Comparison of ENCODE assay signal across 6 cellular contexts in the genomic region with DNA sequence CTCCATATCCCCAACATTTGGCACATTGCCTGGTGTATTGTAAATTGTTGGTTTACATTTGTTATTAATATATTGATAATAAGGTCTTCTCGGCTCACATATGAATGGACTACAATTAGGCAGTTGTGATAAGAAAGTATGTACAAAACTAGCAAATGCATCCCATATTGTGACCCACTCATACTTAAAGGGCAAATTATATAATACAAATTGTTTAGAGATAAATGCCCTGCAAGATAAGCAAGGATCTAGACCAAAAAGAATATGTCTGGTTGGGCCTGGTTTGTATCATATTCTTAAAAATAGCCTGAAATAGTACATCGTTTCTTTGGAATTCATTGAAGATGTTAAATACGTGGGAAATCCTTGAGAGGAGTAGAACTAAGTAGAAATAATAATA.
"Had no signal": no experiment of that assay in that cellular context is flagged by ENCODE, and none has a peak within 500 bp of the region (broad histone marks: within the 10 kb centered on the region; RNA-seq: fewer than 3 reads in every experiment).

No MANE protein-coding gene starts in this region.

- ATAC-seq: HepG2, K562 had no signal

- H3K27ac ChIP-seq: HL-60 had no signal

- DNase-seq: IMR-90, KBM-7, KG1 had no signal

- H3K4me3 ChIP-seq: K562 had no signal
